ENCODE assay signal across 9 cellular contexts in genomic region chr4:87011340-87012034, GRCh38.
DNase-seq lines count a peak whose midpoint lies in the region; ATAC-seq and TF ChIP-seq lines count a peak whose summit lies in the region.
"Had no signal": no experiment of that assay in that cellular context is flagged by ENCODE, and none has a peak within 500 bp of the region (broad histone marks: within the 10 kb centered on the region; RNA-seq: fewer than 3 reads in every experiment).

No MANE protein-coding gene starts in this region.

- no peaks in the 10 kb centered on the region for H3K9me2 ChIP-seq in PC-9 (ENCODE audit: insufficient read depth)

- H3K4me2 ChIP-seq in PC-9: peak overlapping the region; percentile 11

- CTCF ChIA-PET in PC-9 (lab: Charles Lee): interaction anchor here (1.0 kb wide), 1 partner anchor 77 kb away, joined by 4 read pairs; no protein-coding TSS in a partner anchor
- CTCF ChIA-PET in CD8-positive, alpha-beta memory T cell (lab: Charles Lee): interaction anchor here (0.9 to 1.2 kb wide), 2 partner anchors 77 to 82 kb away, joined by 3 to 5 read pairs; partner anchors contain the start of gene AFF1

- intact Hi-C loops in PC-9 (cut with micrococcal nuclease; ENCODE audit: unreplicated experiment): no loop called here

- no peaks in the 10 kb centered on the region for H3K9me3 Mint-ChIP-seq in CD8-positive, alpha-beta memory T cell

- TF ChIP-seq CTCF in PC-9 (conservative IDR thresholded peaks at IDR 0.05): no peak

- peaks cover 4% of the 10 kb centered on the region for H3F3A ChIP-seq in PC-9 (ENCODE audit: insufficient read depth, low read depth)

- peak; percentile 55 for DNase-seq in GM04504 (ENCODE audit: low read depth)
- DNase-seq in PC-9: peak in 1 of 2 experiments; percentile 79
- DNase-seq in pulmonary artery endothelial cell (ENCODE audit: low read depth, low spot score): peak; percentile 75
- DNase-seq in H7: no peak
- DNase-seq in CD8-positive, alpha-beta memory T cell: no peak
- DNase-seq: hippocampal formation had no signal

- peak; percentile 46 for ATAC-seq in esophagus mucosa
- no peak for ATAC-seq in HG03520 (IDR thresholded peaks at IDR 0.05; ENCODE audit: unreplicated experiment)
- ATAC-seq in GM19328 (IDR thresholded peaks at IDR 0.05; ENCODE audit: unreplicated experiment): no peak

- POLR2A ChIA-PET in PC-9 (lab: Charles Lee; ENCODE audit: unreplicated experiment): no interaction called here
- POLR2A ChIA-PET in CD8-positive, alpha-beta memory T cell (lab: Charles Lee): no interaction called here

- H3K27me3 ChIP-seq in PC-9 (ENCODE audit: insufficient read depth, low read depth) (no peaks in the 10 kb centered on the region), H7 (ENCODE audit: control insufficient read depth, insufficient read depth, low read length) (no peaks in the 10 kb centered on the region; the same call in 1 of the 2 replicates)
- no peaks in the 10 kb centered on the region for H3K27me3 ChIP-seq in CD8-positive, alpha-beta memory T cell (ENCODE audit: insufficient read depth, low read length, poor library complexity, severe bottlenecking)

- peaks cover 73 to 85% (median 84%) of the 10 kb centered on the region in 3 donors for H3K4me1 Mint-ChIP-seq in CD8-positive, alpha-beta memory T cell

- peak overlapping the region; percentile 10; the same call in 1 of the 2 replicates for H3K27ac ChIP-seq in PC-9
- no peak overlapping the region for H3K27ac ChIP-seq in CD8-positive, alpha-beta memory T cell (ENCODE audit: low read depth, low read length)

- H3K36me3 ChIP-seq in PC-9 (ENCODE audit: low read depth): no peaks in the 10 kb centered on the region
- no peaks in the 10 kb centered on the region for H3K36me3 ChIP-seq in H7 (replicated peaks; ENCODE audit: control insufficient read depth, insufficient read depth, low read length)
- no peaks in the 10 kb centered on the region for H3K36me3 ChIP-seq in CD8-positive, alpha-beta memory T cell (ENCODE audit: insufficient read depth, low read length)

- peak overlapping the region in 2 of 7 donors; percentile 29 to 36 for H3K4me3 Mint-ChIP-seq in CD8-positive, alpha-beta memory T cell

- peaks cover 66% of the 10 kb centered on the region for H3K79me2 ChIP-seq in PC-9 (ENCODE audit: low read depth)

- H3K27me3 Mint-ChIP-seq in CD8-positive, alpha-beta memory T cell: no peaks in the 10 kb centered on the region

- no peaks in the 10 kb centered on the region for H3K9me3 ChIP-seq in PC-9 (ENCODE audit: insufficient read depth, low read depth)
- no peaks in the 10 kb centered on the region for H3K9me3 ChIP-seq in CD8-positive, alpha-beta memory T cell (ENCODE audit: low read length)

- H3K4me3 ChIP-seq in PC-9: no peak overlapping the region
- H3K4me3 ChIP-seq in H7 (ENCODE audit: insufficient read depth, low read depth, low read length): no peak overlapping the region
- H3K4me3 ChIP-seq in CD8-positive, alpha-beta memory T cell (ENCODE audit: low read length): no peak overlapping the region

- H4K20me1 ChIP-seq in PC-9 (ENCODE audit: insufficient read depth): 0 out of 2 replicates have a peak, but pooled peaks cover 6% of the 10 kb centered on the region

- H3K4me1 ChIP-seq in PC-9 (replicated peaks; ENCODE audit: insufficient read depth): peaks cover 38% of the 10 kb centered on the region
- peaks cover 65% of the 10 kb centered on the region for H3K4me1 ChIP-seq in CD8-positive, alpha-beta memory T cell (ENCODE audit: insufficient read depth, low read length)

- H3K36me3 Mint-ChIP-seq in CD8-positive, alpha-beta memory T cell: peaks cover 0 to 12% (median 0%) of the 10 kb centered on the region in 3 donors

- H3K27ac Mint-ChIP-seq in CD8-positive, alpha-beta memory T cell: no peak overlapping the region

- BruUV-seq in PC-9 (replicated peaks; lab: Mats Ljungman, UMichigan): no TSS peak

- H2AFZ ChIP-seq in PC-9: no peak overlapping the region

Comparison
In these comparisons a context has a peak if more than half of its experiments do, and no peak if none do; other contexts are left out.
1. DNase-seq: peak in GM04504 (single experiment) and pulmonary artery endothelial cell (single experiment); none in H7 (single experiment) and CD8-positive, alpha-beta memory T cell (0 of 5).